21 cellular contexts compared by ENCODE assay signal in genomic region chr1:169070547-169070946, GRCh38. TPM values are rescaled to one million over a fixed set of nuclear protein-coding genes. Genes with fewer than 3 reads are reported as not detected.
DNase-seq lines count a peak whose midpoint lies in the region; ATAC-seq and TF ChIP-seq lines count a peak whose summit lies in the region.
"Had no signal": no experiment of that assay in that cellular context is flagged by ENCODE, and none has a peak within 500 bp of the region (broad histone marks: within the 10 kb centered on the region; RNA-seq: fewer than 3 reads in every experiment).

No MANE protein-coding gene starts in this region.

- no peak overlapping the region for H3K27ac Mint-ChIP-seq in MCF 10A (ENCODE audit: low read depth, unreplicated experiment)
- H3K27ac Mint-ChIP-seq: CD4-positive, alpha-beta memory T cell had no signal

- intact Hi-C loops in breast epithelium (cut with DNase I; ENCODE audit: low total_unique reads) (no loop called here), MCF 10A (cut with micrococcal nuclease) (no loop called here), left ventricle myocardium inferior (cut with micrococcal nuclease) (no loop called here), aorta (cut with DNase I) (loop anchor here in 1 of 2 donors (10.0 kb wide), 1 partner anchor 54 kb away; no protein-coding TSS in a partner anchor)

- H3K27me3 ChIP-seq in breast epithelium (no peaks in the 10 kb centered on the region), left ventricle myocardium inferior (ENCODE audit: low read depth) (no peaks in the 10 kb centered on the region), aorta (ENCODE audit: control insufficient read depth in 1 of 2, insufficient read depth in 2 of 2, low read length in 1 of 2) (no peaks in the 10 kb centered on the region)
- H3K27me3 ChIP-seq: MG63, SJSA1 had no signal

- peak overlapping the region; percentile 11 to 37 for H3K27ac ChIP-seq in breast epithelium
- peak overlapping the region in 1 of 2 donors; percentile 30 for H3K27ac ChIP-seq in coronary artery
- no peak overlapping the region for H3K27ac ChIP-seq in left ventricle myocardium inferior (replicated peaks)
- H3K27ac ChIP-seq in aorta (ENCODE audit: low read depth in 1 of 2, low read length in 2 of 2), result no peak overlapping the region
- H3K27ac ChIP-seq: KMS-11, SJSA1 had no signal

- no peaks in the 10 kb centered on the region for H3K4me1 Mint-ChIP-seq in MCF 10A (ENCODE audit: insufficient read depth, unreplicated experiment)
- H3K4me1 Mint-ChIP-seq: CD4-positive, alpha-beta memory T cell had no signal

- H3K27me3 Mint-ChIP-seq in MCF 10A (ENCODE audit: insufficient read depth, unreplicated experiment), result no peaks in the 10 kb centered on the region

- H3K4me1 ChIP-seq in breast epithelium (no peaks in the 10 kb centered on the region), left ventricle myocardium inferior (no peaks in the 10 kb centered on the region), aorta (ENCODE audit: control insufficient read depth in 1 of 2, insufficient read depth in 2 of 2, low read length in 2 of 2) (no peaks in the 10 kb centered on the region)
- H3K4me1 ChIP-seq: SJSA1 had no signal

- no peaks in the 10 kb centered on the region for H3K9me3 Mint-ChIP-seq in MCF 10A (ENCODE audit: unreplicated experiment)

- no peak for TF ChIP-seq POLR2A in breast epithelium (IDR thresholded peaks at IDR 0.05)

- TF ChIP-seq CTCF in breast epithelium (IDR thresholded peaks at IDR 0.05) (no peak), MCF 10A (IDR thresholded peaks at IDR 0.05; ENCODE audit: unreplicated experiment) (no peak), coronary artery (IDR thresholded peaks at IDR 0.05) (no peak), left ventricle myocardium inferior (IDR thresholded peaks at IDR 0.05; ENCODE audit: borderline replicate concordance) (no peak)

- H3K36me3 Mint-ChIP-seq in MCF 10A (ENCODE audit: insufficient read depth, unreplicated experiment), result no peaks in the 10 kb centered on the region
- H3K36me3 Mint-ChIP-seq: CD4-positive, alpha-beta memory T cell had no signal

- H3K4me3 ChIP-seq in breast epithelium (no peak overlapping the region), coronary artery (peak overlapping the region; percentile 39), left ventricle myocardium inferior (no peak overlapping the region), aorta (ENCODE audit: low read length in 2 of 2) (no peak overlapping the region)
- H3K4me3 ChIP-seq: MG63, SJSA1 had no signal

- DNase-seq in breast epithelium (ENCODE audit: low spot score in 2 of 2) (no peak), MCF 10A (ENCODE audit: unreplicated experiment) (no peak), coronary artery (ENCODE audit: low spot score) (no peak), left ventricle myocardium inferior (peak; percentile 25), aorta (no peak), NCI-H345 (lab: John Stamatoyannopoulos, UW) (no peak)
- no peak for DNase-seq in activated CD8-positive, alpha-beta memory T cell treated with anti-CD3 and anti-CD28 coated beads for 24 hours
- DNase-seq: 8988T; Calu3; CD4-positive, alpha-beta memory T cell; DMS53; MG63; NCI-H1092; NCI-H146; NCI-H2081; NCI-H2227 treated with DMSO at 0.1 percent for 48 hours; NCI-H526 treated with DMSO at 0.1 percent for 48 hours had no signal

- CTCF ChIA-PET in MCF 10A (lab: Yijun Ruan, JAX), result interaction anchor here (0.7 to 2.1 kb wide), 4 partner anchors 8 to 20 kb away, joined by 3 to 11 read pairs (median 4); no protein-coding TSS in a partner anchor

- no peak overlapping the region for H3K4me3 Mint-ChIP-seq in MCF 10A (ENCODE audit: unreplicated experiment)
- H3K4me3 Mint-ChIP-seq: CD4-positive, alpha-beta memory T cell had no signal

- POLR2A ChIA-PET in MCF 10A (lab: Yijun Ruan, JAX), result interaction anchor here (1.2 to 1.3 kb wide), 2 partner anchors 10 to 12 kb away, joined by 3 to 8 read pairs; no protein-coding TSS in a partner anchor

- WGBS in aorta, 2 donors, result 3 to 7% methylated on average over 2 of the region's 2 CpGs

- peak; percentile 36 for ATAC-seq in aorta (ENCODE audit: low FRiP score)
- no peak for ATAC-seq in GM19023 (IDR thresholded peaks at IDR 0.05; ENCODE audit: unreplicated experiment)
- ATAC-seq: HepG2 had no signal

- BruUV-seq in MCF 10A (replicated peaks; lab: Mats Ljungman, UMichigan), result no TSS peak

- peaks cover 0 to 8% of the 10 kb centered on the region in 2 donors for H3K9me3 ChIP-seq in breast epithelium
- peaks cover 22% of the 10 kb centered on the region for H3K9me3 ChIP-seq in left ventricle myocardium inferior (replicated peaks)
- H3K9me3 ChIP-seq in aorta (ENCODE audit: control insufficient read depth, low read length), result no peaks in the 10 kb centered on the region

- no peaks in the 10 kb centered on the region for H3K36me3 ChIP-seq in breast epithelium
- no peaks in the 10 kb centered on the region for H3K36me3 ChIP-seq in left ventricle myocardium inferior
- no peaks in the 10 kb centered on the region for H3K36me3 ChIP-seq in aorta (ENCODE audit: control insufficient read depth in 1 of 2, insufficient read depth in 2 of 2, low read length in 1 of 2)
- H3K36me3 ChIP-seq: MG63, SJSA1 had no signal

RNA-seq across cellular contexts. Expression of gene ATP1B1, which starts 35.9 kb away (rescaled TPM):
- total RNA-seq in breast epithelium, result 100 to 1,000 TPM in 1 of 3 donors, 10 to 100 TPM in 2; 21.8 to 173 (median 46.9) TPM
- 20.0 and 24.4 TPM in 2 replicates for total RNA-seq in MCF 10A (2022)
- 385 TPM for total RNA-seq in left ventricle myocardium inferior
- total RNA-seq in aorta, result 1 to 10 TPM; 7.1 to 8.4 TPM
- polyA plus RNA-seq in aorta, result 10 to 100 TPM in 1 of 2 donors, 1 to 10 TPM in 1; 7.1 to 23.8 TPM

Comparison
In these comparisons a context has a peak if more than half of its experiments do, and no peak if none do; other contexts are left out.
1. H3K27ac ChIP-seq: peak in breast epithelium (2 of 2); none in left ventricle myocardium inferior (single experiment) and aorta (0 of 2).